8 cellular contexts compared by ENCODE assay signal in genomic region chr16:58695368-58695767, GRCh38.
"Had no signal": no experiment of that assay in that cellular context is flagged by ENCODE, and none has a peak within 500 bp of the region (broad histone marks: within the 10 kb centered on the region; RNA-seq: fewer than 3 reads in every experiment).

No MANE protein-coding gene starts in this region.

- FAIRE-seq: G401.6, GM12878, GM12891, GM12892, GM18507, GM19239 had no signal

- ATAC-seq: GM12878 had no signal

- DNase-seq: GDM1, GF-D8 had no signal

- H3K4me3 ChIP-seq: GM12878 had no signal
